ENCODE assay signal across 9 cellular contexts in the genomic region with DNA sequence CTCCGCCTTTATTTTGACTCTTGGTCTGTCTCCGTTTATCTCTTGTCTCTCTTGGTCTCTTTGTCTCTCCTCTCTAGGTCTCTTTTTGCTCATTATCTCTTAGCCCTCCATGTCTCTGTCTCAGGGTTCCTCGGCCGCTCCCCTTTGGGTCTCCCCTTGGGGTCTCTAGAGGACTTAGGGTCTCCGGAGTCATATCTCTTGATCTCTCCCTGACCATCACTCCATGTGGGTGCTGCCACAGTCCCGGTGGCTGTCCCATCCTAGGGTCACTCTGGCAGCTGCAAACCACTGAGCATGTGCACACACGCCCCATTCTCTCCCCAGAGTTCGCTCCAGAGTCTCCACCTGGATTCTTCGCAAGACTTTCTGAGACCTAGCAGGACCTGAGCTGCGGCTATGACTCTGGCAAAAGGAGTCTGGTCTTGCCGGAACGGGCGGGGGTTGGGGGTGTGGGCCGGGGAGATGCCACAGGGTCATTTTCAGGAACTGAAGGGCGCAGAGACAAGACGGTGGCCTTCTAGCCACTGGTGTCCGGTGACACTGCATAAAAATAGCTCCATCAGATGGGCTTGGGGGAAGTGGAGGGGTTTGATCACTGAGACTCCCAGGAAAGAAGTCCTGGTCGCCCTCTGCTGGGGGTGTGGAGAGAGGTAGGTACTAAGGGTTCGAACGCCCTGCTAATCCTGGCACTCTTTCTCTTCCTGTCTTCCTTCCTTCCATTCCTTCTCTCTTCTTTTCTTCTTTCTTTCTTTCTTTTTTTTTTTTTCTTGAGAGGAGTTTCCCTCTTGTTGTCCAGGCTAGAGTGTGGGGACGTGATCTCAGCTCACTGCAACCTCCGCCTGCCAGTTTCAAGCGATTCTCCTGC. TPM values are rescaled to one million over a fixed set of nuclear protein-coding genes. Genes with fewer than 3 reads are reported as not detected.
DNase-seq lines count a peak whose midpoint lies in the region; ATAC-seq, FAIRE-seq and TF ChIP-seq lines count a peak whose summit lies in the region.
"Had no signal": no experiment of that assay in that cellular context is flagged by ENCODE, and none has a peak within 500 bp of the region (broad histone marks: within the 10 kb centered on the region; RNA-seq: fewer than 3 reads in every experiment).

No MANE protein-coding gene starts in this region.

- no peak for FAIRE-seq in kidney (lab: Jason Lieb, UNC)

- DNase-seq in SKM-1 treated with dmso at 0.1 percent for 144 hours (lab: John Stamatoyannopoulos, UW; ENCODE audit: unreplicated experiment) (peak; percentile 6), SKM-1 (lab: John Stamatoyannopoulos, UW; ENCODE audit: unreplicated experiment) (no peak), NCI-H446 treated with DMSO at 0.1 percent for 48 hours (lab: John Stamatoyannopoulos, UW) (peak; percentile 9), cerebellar cortex (ENCODE audit: low spot score) (peak; percentile 48), sciatic nerve (ENCODE audit: low spot score) (no peak), kidney (no peak)

- no peaks in the 10 kb centered on the region for H3K4me1 ChIP-seq in kidney (ENCODE audit: control insufficient read depth in 1 of 2, insufficient read depth in 1 of 2, low read depth in 1 of 2, low read length in 2 of 2)

- no peaks in the 10 kb centered on the region for H3K36me3 ChIP-seq in kidney (ENCODE audit: control insufficient read depth in 1 of 2, insufficient read depth in 2 of 2, low read length in 2 of 2)

- H3K4me3 ChIP-seq in kidney (ENCODE audit: low read length in 2 of 2), result no peak overlapping the region

- no peak overlapping the region for H3K27ac ChIP-seq in kidney (ENCODE audit: low read depth in 2 of 2, low read length in 2 of 2)

- no peak for TF ChIP-seq CTCF in kidney (IDR thresholded peaks at IDR 0.05; ENCODE audit: borderline replicate concordance, extremely low read depth, insufficient read depth)

- no peak overlapping the region for H3K9ac ChIP-seq in kidney (ENCODE audit: low read length in 2 of 2)

- peak; percentile 26 for ATAC-seq in sciatic nerve
- ATAC-seq in HG03457 (IDR thresholded peaks at IDR 0.05; ENCODE audit: unreplicated experiment), result no peak
- ATAC-seq in HG03469 (IDR thresholded peaks at IDR 0.05; ENCODE audit: unreplicated experiment), result no peak

- no peaks in the 10 kb centered on the region for H3K9me3 ChIP-seq in kidney (ENCODE audit: control insufficient read depth in 1 of 2, low read length in 2 of 2)

- intact Hi-C loops in sciatic nerve (cut with DNase I) (no loop called here), kidney (cut with DNase I) (no loop called here)

RNA-seq across cellular contexts. Expression of a gene that starts 1.2 kb away (rescaled TPM):
- total RNA-seq in sciatic nerve, result not detected
- not detected for total RNA-seq in kidney
- not detected for polyA plus RNA-seq in kidney (ENCODE audit: insufficient read depth, low read depth, low replicate concordance)
- total RNA-seq: subcutaneous adipose tissue had no signal

RNA-seq across cellular contexts. Expression of a gene that starts 9.1 kb away (rescaled TPM):
- total RNA-seq in sciatic nerve (not detected), kidney (0.28 TPM)
- not detected for polyA plus RNA-seq in kidney (ENCODE audit: insufficient read depth, low read depth, low replicate concordance)
- total RNA-seq: subcutaneous adipose tissue had no signal

RNA-seq across cellular contexts. Expression of a gene that starts 11.5 kb away (rescaled TPM):
- total RNA-seq in sciatic nerve (299 TPM), kidney (203 TPM)
- polyA plus RNA-seq in kidney (ENCODE audit: insufficient read depth, low read depth, low replicate concordance), result 144 TPM

RNA-seq across cellular contexts. Expression of a gene that starts 16.2 kb away (rescaled TPM):
- total RNA-seq in sciatic nerve (not detected), kidney (not detected)
- not detected for polyA plus RNA-seq in kidney (ENCODE audit: insufficient read depth, low read depth, low replicate concordance)

RNA-seq across cellular contexts. Expression of a gene that starts 24.8 kb away (rescaled TPM):
- total RNA-seq in sciatic nerve (not detected), kidney (not detected)
- polyA plus RNA-seq in kidney (ENCODE audit: insufficient read depth, low read depth, low replicate concordance), result not detected
- total RNA-seq: subcutaneous adipose tissue had no signal

Comparison
In these comparisons a context has a peak if more than half of its experiments do, and no peak if none do; other contexts are left out.
1. DNase-seq: peak in SKM-1 treated with dmso at 0.1 percent for 144 hours (single experiment), NCI-H446 treated with DMSO at 0.1 percent for 48 hours (single experiment) and cerebellar cortex (single experiment); none in SKM-1 (single experiment), sciatic nerve (single experiment) and kidney (single experiment).